ENCODE assay signal across 10 cellular contexts in the genomic region with DNA sequence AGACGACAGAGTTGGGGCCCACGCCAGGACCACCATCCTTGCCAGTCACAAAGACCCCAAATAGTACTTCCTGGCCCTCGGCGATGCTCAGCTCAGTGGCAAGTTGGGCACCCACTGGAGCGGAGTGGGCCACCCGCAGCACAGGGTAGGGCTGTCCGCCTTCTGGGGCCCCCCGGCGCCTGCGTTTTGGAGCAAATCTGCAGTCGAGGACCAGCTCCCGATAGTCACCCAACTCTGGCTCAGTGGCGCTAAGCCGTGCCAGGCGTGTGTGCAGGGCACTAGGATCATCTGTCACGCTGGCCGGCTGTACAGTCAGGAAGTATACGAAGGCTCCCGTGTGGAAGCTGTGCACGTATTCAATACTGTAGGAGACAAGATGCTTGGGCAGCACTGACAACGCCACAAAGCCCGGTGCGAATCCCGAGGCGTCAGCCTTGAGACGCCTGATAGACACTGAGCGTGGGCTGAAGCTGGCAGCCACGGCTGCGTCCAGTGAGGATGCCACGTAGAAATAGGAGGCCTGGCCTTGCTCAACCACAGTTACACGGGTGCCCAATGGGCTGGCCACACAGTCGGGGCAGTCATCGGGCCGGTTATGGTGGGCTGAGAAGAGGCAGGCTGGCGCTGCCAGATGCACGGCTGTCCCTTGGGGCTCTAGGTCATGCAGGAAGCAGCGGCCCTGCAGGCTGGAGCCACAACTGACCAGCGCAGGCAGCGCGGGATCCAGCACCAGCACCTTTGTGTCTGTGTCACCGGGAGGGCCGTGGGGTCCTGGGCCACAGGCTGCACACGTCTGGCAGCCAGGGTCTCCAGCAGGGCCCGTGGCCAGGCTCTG. TPM values are rescaled to one million over a fixed set of nuclear protein-coding genes. Genes with fewer than 3 reads are reported as not detected.
A peak's percentile ranks its signal among the peaks of the same experiment; 100 is the strongest.
DNase-seq lines count a peak whose midpoint lies in the region; ATAC-seq and TF ChIP-seq lines count a peak whose summit lies in the region.
"Had no signal": no experiment of that assay in that cellular context is flagged by ENCODE, and none has a peak within 500 bp of the region (broad histone marks: within the 10 kb centered on the region; RNA-seq: fewer than 3 reads in every experiment).

No MANE protein-coding gene starts in this region.

- H3K27me3 ChIP-seq in GM23338 (ENCODE audit: insufficient read depth): no peaks in the 10 kb centered on the region
- no peaks in the 10 kb centered on the region for H3K27me3 ChIP-seq in body of pancreas
- H3K27me3 ChIP-seq in mucosa of rectum (ENCODE audit: control insufficient read depth in 2 of 2, insufficient read depth in 2 of 2, low read length in 2 of 2): no peaks in the 10 kb centered on the region

- H3K4me3 Mint-ChIP-seq in GM23338: no peak overlapping the region; the same call in 1 of the 3 replicates
- H3K4me3 Mint-ChIP-seq: CD8-positive, alpha-beta T cell had no signal

- H3K27me3 Mint-ChIP-seq in GM23338 (ENCODE audit: insufficient read depth, low read depth, poor library complexity): peaks cover 21% of the 10 kb centered on the region

- no peak overlapping the region for H3K27ac ChIP-seq in GM23338 (ENCODE audit: low read depth)
- H3K27ac ChIP-seq in body of pancreas: peak overlapping the region in 3 of 4 donors; percentile 56 to 78 (median 71)
- peak overlapping the region; percentile 82 to 92 for H3K27ac ChIP-seq in mucosa of rectum (ENCODE audit: low read depth in 2 of 2, low read length in 2 of 2)

- intact Hi-C loops in body of pancreas (cut with DNase I): no loop called here

- ATAC-seq in GM23338 (no peak), body of pancreas (no peak), GM21423 (IDR thresholded peaks at IDR 0.05; ENCODE audit: unreplicated experiment) (no peak)

- H3K27ac Mint-ChIP-seq in GM23338: no peak overlapping the region
- H3K27ac Mint-ChIP-seq: CD8-positive, alpha-beta T cell had no signal

- H3K9me3 ChIP-seq in body of pancreas (no peaks in the 10 kb centered on the region), mucosa of rectum (ENCODE audit: control insufficient read depth in 2 of 2, low read length in 2 of 2) (no peaks in the 10 kb centered on the region)

- H3F3A ChIP-seq in GM23338 (replicated peaks; ENCODE audit: low read depth): peaks cover 10% of the 10 kb centered on the region

- 87 to 91% methylated on average over 9 to 41 of the region's 44 CpGs for WGBS in body of pancreas, 2 donors

- H3K4me1 ChIP-seq in GM23338 (ENCODE audit: insufficient read depth): peaks cover 25% of the 10 kb centered on the region
- peaks cover 58% of the 10 kb centered on the region for H3K4me1 ChIP-seq in body of pancreas
- peaks cover 59 to 69% of the 10 kb centered on the region in 2 donors for H3K4me1 ChIP-seq in mucosa of rectum (ENCODE audit: control insufficient read depth in 2 of 2, insufficient read depth in 2 of 2, low read length in 2 of 2)

- DNase-seq in GM23338 (ENCODE audit: low spot score): no peak
- DNase-seq in body of pancreas: peak in 1 of 4 donors; percentile 9
- no peak for DNase-seq in COR-L47 (lab: John Stamatoyannopoulos, UW)
- no peak for DNase-seq in NOMO-1 treated with DMSO at 0.1 percent for 48 hours (lab: John Stamatoyannopoulos, UW; ENCODE audit: unreplicated experiment)
- DNase-seq: NCI-H146 had no signal

- H2AFZ ChIP-seq in GM23338: peak overlapping the region; percentile 69; the same call in 1 of the 2 replicates

- H3K4me3 ChIP-seq in GM23338 (peak overlapping the region; percentile 49; the same call in 1 of the 2 replicates), body of pancreas (no peak overlapping the region), mucosa of rectum (ENCODE audit: low read length in 2 of 2) (peak overlapping the region; percentile 75 to 76)

- peaks cover 5% of the 10 kb centered on the region; the same call in 1 of the 2 replicates for H3K9me2 ChIP-seq in GM23338 (ENCODE audit: insufficient read depth)

- H3K9me3 Mint-ChIP-seq in GM23338: no peaks in the 10 kb centered on the region
- H3K9me3 Mint-ChIP-seq: CD8-positive, alpha-beta T cell had no signal

- H4K20me1 ChIP-seq in GM23338 (replicated peaks; ENCODE audit: insufficient read depth): no peaks in the 10 kb centered on the region

- H3K4me1 Mint-ChIP-seq in GM23338: peaks cover 22% of the 10 kb centered on the region

- no peak for TF ChIP-seq POLR2A in body of pancreas (IDR thresholded peaks at IDR 0.05)

- H3K79me2 ChIP-seq in GM23338 (replicated peaks; ENCODE audit: insufficient read depth): no peaks in the 10 kb centered on the region

- H3K4me2 ChIP-seq in GM23338: peak overlapping the region; percentile 70

- H3K36me3 Mint-ChIP-seq in GM23338 (ENCODE audit: low read depth): no peaks in the 10 kb centered on the region
- H3K36me3 Mint-ChIP-seq: CD8-positive, alpha-beta T cell had no signal

- TF ChIP-seq CTCF in GM23338 (conservative IDR thresholded peaks at IDR 0.05; ENCODE audit: low read depth in 2 of 2): no peak
- no peak for TF ChIP-seq CTCF in body of pancreas (IDR thresholded peaks at IDR 0.05)

- no peaks in the 10 kb centered on the region for H3K36me3 ChIP-seq in GM23338 (ENCODE audit: insufficient read depth)
- no peaks in the 10 kb centered on the region for H3K36me3 ChIP-seq in body of pancreas (replicated peaks in 1 of 2; ENCODE audit: insufficient read depth in 1 of 2, low read depth in 2 of 2)
- peaks cover 7 to 11% of the 10 kb centered on the region in 2 donors for H3K36me3 ChIP-seq in mucosa of rectum (ENCODE audit: control insufficient read depth in 2 of 2, insufficient read depth in 2 of 2, low read length in 2 of 2)

- peak overlapping the region; percentile 75 to 92 for H3K9ac ChIP-seq in mucosa of rectum (ENCODE audit: low read depth in 1 of 2, low read length in 2 of 2)

TF ChIP-seq in GM23338, 12 proteins besides CTCF, POLR2A, EP300 and RAD21 (continues in another document):
- TF ChIP-seq NANOG (IDR thresholded peaks at IDR 0.05; ENCODE audit: borderline replicate concordance) (no peak), CREB1 (CRISPR knock-in tag; IDR thresholded peaks at IDR 0.05; ENCODE audit: low read depth) (no peak), ZNF114 (CRISPR knock-in tag; IDR thresholded peaks at IDR 0.05) (no peak), ZNF331 (CRISPR knock-in tag; IDR thresholded peaks at IDR 0.05; ENCODE audit: low read depth) (no peak), EZH2phosphoT487 (IDR thresholded peaks at IDR 0.05; ENCODE audit: unreplicated experiment) (no peak), EZH2 (IDR thresholded peaks at IDR 0.05; ENCODE audit: low read depth, unreplicated experiment) (no peak), STAT1 (IDR thresholded peaks at IDR 0.05; ENCODE audit: unreplicated experiment) (no peak)
- TF ChIP-seq, protein P1, sequence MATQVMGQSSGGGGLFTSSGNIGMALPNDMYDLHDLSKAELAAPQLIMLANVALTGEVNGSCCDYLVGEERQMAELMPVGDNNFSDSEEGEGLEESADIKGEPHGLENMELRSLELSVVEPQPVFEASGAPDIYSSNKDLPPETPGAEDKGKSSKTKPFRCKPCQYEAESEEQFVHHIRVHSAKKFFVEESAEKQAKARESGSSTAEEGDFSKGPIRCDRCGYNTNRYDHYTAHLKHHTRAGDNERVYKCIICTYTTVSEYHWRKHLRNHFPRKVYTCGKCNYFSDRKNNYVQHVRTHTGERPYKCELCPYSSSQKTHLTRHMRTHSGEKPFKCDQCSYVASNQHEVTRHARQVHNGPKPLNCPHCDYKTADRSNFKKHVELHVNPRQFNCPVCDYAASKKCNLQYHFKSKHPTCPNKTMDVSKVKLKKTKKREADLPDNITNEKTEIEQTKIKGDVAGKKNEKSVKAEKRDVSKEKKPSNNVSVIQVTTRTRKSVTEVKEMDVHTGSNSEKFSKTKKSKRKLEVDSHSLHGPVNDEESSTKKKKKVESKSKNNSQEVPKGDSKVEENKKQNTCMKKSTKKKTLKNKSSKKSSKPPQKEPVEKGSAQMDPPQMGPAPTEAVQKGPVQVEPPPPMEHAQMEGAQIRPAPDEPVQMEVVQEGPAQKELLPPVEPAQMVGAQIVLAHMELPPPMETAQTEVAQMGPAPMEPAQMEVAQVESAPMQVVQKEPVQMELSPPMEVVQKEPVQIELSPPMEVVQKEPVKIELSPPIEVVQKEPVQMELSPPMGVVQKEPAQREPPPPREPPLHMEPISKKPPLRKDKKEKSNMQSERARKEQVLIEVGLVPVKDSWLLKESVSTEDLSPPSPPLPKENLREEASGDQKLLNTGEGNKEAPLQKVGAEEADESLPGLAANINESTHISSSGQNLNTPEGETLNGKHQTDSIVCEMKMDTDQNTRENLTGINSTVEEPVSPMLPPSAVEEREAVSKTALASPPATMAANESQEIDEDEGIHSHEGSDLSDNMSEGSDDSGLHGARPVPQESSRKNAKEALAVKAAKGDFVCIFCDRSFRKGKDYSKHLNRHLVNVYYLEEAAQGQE (IDR thresholded peaks at IDR 0.05; ENCODE audit: unreplicated experiment): no peak
- TF ChIP-seq, protein P2, sequence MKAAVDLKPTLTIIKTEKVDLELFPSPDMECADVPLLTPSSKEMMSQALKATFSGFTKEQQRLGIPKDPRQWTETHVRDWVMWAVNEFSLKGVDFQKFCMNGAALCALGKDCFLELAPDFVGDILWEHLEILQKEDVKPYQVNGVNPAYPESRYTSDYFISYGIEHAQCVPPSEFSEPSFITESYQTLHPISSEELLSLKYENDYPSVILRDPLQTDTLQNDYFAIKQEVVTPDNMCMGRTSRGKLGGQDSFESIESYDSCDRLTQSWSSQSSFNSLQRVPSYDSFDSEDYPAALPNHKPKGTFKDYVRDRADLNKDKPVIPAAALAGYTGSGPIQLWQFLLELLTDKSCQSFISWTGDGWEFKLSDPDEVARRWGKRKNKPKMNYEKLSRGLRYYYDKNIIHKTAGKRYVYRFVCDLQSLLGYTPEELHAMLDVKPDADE (IDR thresholded peaks at IDR 0.05): no peak

RNA-seq across cellular contexts. Expression of gene MST1R, which starts 0.9 kb away (rescaled TPM):
- total RNA-seq in GM23338 (2014; rRNA removed; shearing (Covaris generic)): 3.7 and 4.4 TPM in 2 replicates
- polyA plus RNA-seq in GM23338 (2016; fragmentation: Nextera tagmentation; extraction: Ambion mirVana): 1.8 and 3.9 TPM in 2 replicates
- 10 to 100 TPM; 10.4 to 12.2 TPM for total RNA-seq in body of pancreas

RNA-seq across cellular contexts. Expression of gene MON1A, which starts 26.9 kb away (rescaled TPM):
- total RNA-seq in GM23338 (2014; rRNA removed; shearing (Covaris generic)): 12.1 and 13.3 TPM in 2 replicates
- 5.5 and 6.4 TPM in 2 replicates for polyA plus RNA-seq in GM23338 (2016; fragmentation: Nextera tagmentation; extraction: Ambion mirVana)
- total RNA-seq in body of pancreas: 10 to 100 TPM in 1 of 2 donors, 1 to 10 TPM in 1; 4.9 to 13.5 TPM

RNA-seq across cellular contexts. Expression of gene CAMKV, which starts 33.0 kb away (rescaled TPM):
- total RNA-seq in GM23338 (2014; rRNA removed; shearing (Covaris generic)): 80.1 and 83.0 TPM in 2 replicates
- polyA plus RNA-seq in GM23338 (2016; fragmentation: Nextera tagmentation; extraction: Ambion mirVana): 32.7 and 38.3 TPM in 2 replicates
- not detected for total RNA-seq in body of pancreas
- total RNA-seq: CD8-positive, alpha-beta T cell; chondrocyte; myocyte had no signal

RNA-seq across cellular contexts. Expression of gene RBM6, which starts 37.2 kb away (rescaled TPM):
- 62.0 and 66.6 TPM in 2 replicates for total RNA-seq in GM23338 (2014; rRNA removed; shearing (Covaris generic))
- polyA plus RNA-seq in GM23338 (2016; fragmentation: Nextera tagmentation; extraction: Ambion mirVana): 76.2 and 97.6 TPM in 2 replicates
- 100 to 1,000 TPM; 123 to 146 TPM for total RNA-seq in body of pancreas

RNA-seq across cellular contexts. Expression of gene TRAIP, which starts 46.4 kb away (rescaled TPM):
- total RNA-seq in GM23338 (2014; rRNA removed; shearing (Covaris generic)): 13.4 and 15.3 TPM in 2 replicates
- 16.6 and 19.5 TPM in 2 replicates for polyA plus RNA-seq in GM23338 (2016; fragmentation: Nextera tagmentation; extraction: Ambion mirVana)
- 1 to 10 TPM; 1.8 to 3.6 TPM for total RNA-seq in body of pancreas

Comparison
In these comparisons a context has a peak if more than half of its experiments do, and no peak if none do; other contexts are left out.
1. H3K4me3 ChIP-seq: peak in GM23338 (single experiment) and mucosa of rectum (2 of 2); none in body of pancreas (0 of 2).
2. RNA of gene CAMKV, which starts 33.0 kb away (total RNA-seq): 80.1 to 83.0 TPM in GM23338; not detected in body of pancreas; every median in the first group is over 10 times any median in the second.